Comparison of ENCODE assay signal across 13 cellular contexts in genomic region chr14:67187826-67188225, GRCh38. TPM values are rescaled to one million over a fixed set of nuclear protein-coding genes. Genes with fewer than 3 reads are reported as not detected.
DNase-seq lines count a peak whose midpoint lies in the region; ATAC-seq, FAIRE-seq and TF ChIP-seq lines count a peak whose summit lies in the region.
"Had no signal": no experiment of that assay in that cellular context is flagged by ENCODE, and none has a peak within 500 bp of the region (broad histone marks: within the 10 kb centered on the region; RNA-seq: fewer than 3 reads in every experiment).

No MANE protein-coding gene starts in this region.

- DNase-seq in H54 (ENCODE audit: insufficient read length, low spot score): no peak
- DNase-seq in NCI-H82 (lab: John Stamatoyannopoulos, UW): peak; percentile 59
- DNase-seq in choroid plexus epithelial cell (ENCODE audit: low read depth): peak; percentile 90
- DNase-seq in skeletal muscle cell (ENCODE audit: low read depth): peak; percentile 48
- no peak for DNase-seq in amniotic stem cell (lab: John Stamatoyannopoulos, UW)
- DNase-seq in activated naive CD4-positive, alpha-beta T cell treated with anti-CD3 and anti-CD28 coated beads for 36 hours: no peak
- DNase-seq: activated CD4-positive, alpha-beta T cell treated with anti-CD3 and anti-CD28 coated beads for 36 hours; activated gamma-delta T cell treated with Interleukin-2 at 50 U/mL for 16 hours; heart left ventricle; right cardiac atrium; SHP77 had no signal

- H3K4me3 Mint-ChIP-seq in activated naive CD4-positive, alpha-beta T cell treated with anti-CD3 and anti-CD28 coated beads for 36 hours: no peak overlapping the region
- H3K4me3 Mint-ChIP-seq: activated CD4-positive, alpha-beta T cell treated with anti-CD3 and anti-CD28 coated beads for 36 hours had no signal

- H3K4me3 ChIP-seq in choroid plexus epithelial cell (ENCODE audit: low read depth, low read length) (no peak overlapping the region), skeletal muscle cell (ENCODE audit: low read depth, low read length) (no peak overlapping the region)
- H3K4me3 ChIP-seq: heart left ventricle had no signal

- intact Hi-C loops in activated naive CD4-positive, alpha-beta T cell treated with anti-CD3 and anti-CD28 coated beads for 36 hours (cut with micrococcal nuclease): loop anchor here (2.0 kb wide), 1 partner anchor 21 kb away; no protein-coding TSS in a partner anchor

- no peak overlapping the region for H3K27ac Mint-ChIP-seq in activated naive CD4-positive, alpha-beta T cell treated with anti-CD3 and anti-CD28 coated beads for 36 hours
- H3K27ac Mint-ChIP-seq: activated CD4-positive, alpha-beta T cell treated with anti-CD3 and anti-CD28 coated beads for 36 hours had no signal

- H3K27me3 Mint-ChIP-seq in activated naive CD4-positive, alpha-beta T cell treated with anti-CD3 and anti-CD28 coated beads for 36 hours (ENCODE audit: low read depth): peaks cover 3% of the 10 kb centered on the region
- H3K27me3 Mint-ChIP-seq: activated CD4-positive, alpha-beta T cell treated with anti-CD3 and anti-CD28 coated beads for 36 hours had no signal

- H3K4me1 Mint-ChIP-seq in activated naive CD4-positive, alpha-beta T cell treated with anti-CD3 and anti-CD28 coated beads for 36 hours (ENCODE audit: low read depth): peaks cover 17% of the 10 kb centered on the region

- no peak for ATAC-seq in HG03280 (IDR thresholded peaks at IDR 0.05; ENCODE audit: unreplicated experiment)
- no peak for ATAC-seq in HG03045 (IDR thresholded peaks at IDR 0.05; ENCODE audit: unreplicated experiment)
- ATAC-seq: activated CD4-positive, alpha-beta T cell treated with anti-CD3 and anti-CD28 coated beads for 36 hours had no signal

- H3K9me3 Mint-ChIP-seq in activated naive CD4-positive, alpha-beta T cell treated with anti-CD3 and anti-CD28 coated beads for 36 hours: no peaks in the 10 kb centered on the region

- peak; percentile 94 for FAIRE-seq in H54 (lab: Jason Lieb, UNC)

- CTCF ChIA-PET in activated naive CD4-positive, alpha-beta T cell treated with anti-CD3 and anti-CD28 coated beads for 36 hours (lab: Charles Lee): interaction anchor here (0.5 kb wide), 1 partner anchor 60 kb away, joined by 4 read pairs; no protein-coding TSS in a partner anchor

- H3K36me3 Mint-ChIP-seq in activated naive CD4-positive, alpha-beta T cell treated with anti-CD3 and anti-CD28 coated beads for 36 hours (ENCODE audit: low read depth): no peaks in the 10 kb centered on the region

- no peak for TF ChIP-seq CTCF in choroid plexus epithelial cell (conservative IDR thresholded peaks at IDR 0.05; ENCODE audit: low read depth, low read length)

- no peak for TF ChIP-seq POLR2A in H54 (IDR thresholded peaks at IDR 0.05; ENCODE audit: low read depth, low read length)

RNA-seq across cellular contexts. Expression of gene GARIN2, which starts 1.4 kb away (rescaled TPM):
- not detected for total RNA-seq in activated naive CD4-positive, alpha-beta T cell treated with anti-CD3 and anti-CD28 coated beads for 36 hours
- total RNA-seq: activated CD4-positive, alpha-beta T cell treated with anti-CD3 and anti-CD28 coated beads for 36 hours; heart left ventricle had no signal

RNA-seq across cellular contexts. Expression of gene PALS1, which starts 53.4 kb away (rescaled TPM):
- total RNA-seq in activated naive CD4-positive, alpha-beta T cell treated with anti-CD3 and anti-CD28 coated beads for 36 hours: 1 to 10 TPM; 6.6 to 7.6 TPM

Comparison
In these comparisons a context has a peak if more than half of its experiments do, and no peak if none do; other contexts are left out.
1. DNase-seq: peak in NCI-H82 (single experiment), choroid plexus epithelial cell (single experiment) and skeletal muscle cell (single experiment); none in H54 (single experiment), amniotic stem cell (single experiment) and activated naive CD4-positive, alpha-beta T cell treated with anti-CD3 and anti-CD28 coated beads for 36 hours (single experiment).